In genomic region chr14:30770376-30770775, GRCh38 we compare ENCODE assay signal across 8 cellular contexts.
"Had no signal": no experiment of that assay in that cellular context is flagged by ENCODE, and none has a peak within 500 bp of the region (broad histone marks: within the 10 kb centered on the region; RNA-seq: fewer than 3 reads in every experiment).

No MANE protein-coding gene starts in this region.

- ATAC-seq: HepG2 had no signal

- DNase-seq: GOT3, H9, HCEC 1CT, HFFc6, KG1 had no signal

- FAIRE-seq: H54, HepG2, HTR-8/SVneo had no signal
